9 cellular contexts compared by ENCODE assay signal in the genomic region with DNA sequence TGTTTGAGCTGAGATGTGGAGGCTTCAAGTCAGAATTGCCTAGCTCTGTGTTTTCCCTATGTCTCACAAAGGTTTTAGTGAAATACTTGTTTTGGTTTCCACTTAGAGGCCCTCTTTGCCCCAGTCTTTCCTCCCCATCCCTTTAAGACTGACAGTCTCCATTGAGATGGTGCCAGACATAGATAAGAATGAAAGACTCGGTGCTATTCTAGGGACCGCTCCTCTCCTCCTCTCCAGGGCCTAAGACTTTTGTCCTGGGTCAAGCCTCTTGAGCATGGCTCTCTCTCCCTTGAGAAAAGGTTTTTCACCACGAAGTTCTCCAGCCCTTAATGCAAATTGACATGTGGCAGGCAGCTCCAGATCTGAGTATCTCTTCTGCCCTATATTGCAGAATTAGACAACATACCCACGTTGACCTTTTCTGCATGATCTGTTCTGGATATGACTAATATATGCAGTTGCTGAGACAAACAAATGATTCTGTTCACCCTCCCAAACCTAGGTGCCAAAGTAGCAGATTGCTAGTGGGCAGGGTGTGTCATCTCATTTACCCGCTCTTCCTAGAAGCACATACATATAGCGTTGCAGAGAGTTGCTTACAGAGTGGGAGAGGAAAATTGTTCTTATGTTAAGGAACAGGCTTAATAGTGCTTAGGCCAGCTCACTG. TPM values are rescaled to one million over a fixed set of nuclear protein-coding genes. Genes with fewer than 3 reads are reported as not detected.
DNase-seq lines count a peak whose midpoint lies in the region; ATAC-seq and TF ChIP-seq lines count a peak whose summit lies in the region.
"Had no signal": no experiment of that assay in that cellular context is flagged by ENCODE, and none has a peak within 500 bp of the region (broad histone marks: within the 10 kb centered on the region; RNA-seq: fewer than 3 reads in every experiment).

No MANE protein-coding gene starts in this region.

- H3K27ac ChIP-seq in parathyroid adenoma = peak overlapping the region; percentile 11
- H3K27ac ChIP-seq in CD4-positive, alpha-beta memory T cell (ENCODE audit: low read depth, low read length) = no peak overlapping the region

- no peak overlapping the region for H3K4me3 ChIP-seq in parathyroid adenoma (ENCODE audit: low read depth, low read length)
- H3K4me3 ChIP-seq in CD4-positive, alpha-beta memory T cell (ENCODE audit: low read length in 2 of 2) = no peak overlapping the region

- POLR2A ChIA-PET in activated CD8-positive, alpha-beta T cell treated with anti-CD3 and anti-CD28 coated beads for 36 hours (lab: Charles Lee) = interaction anchor here (0.9 to 1.2 kb wide), 4 partner anchors 12 to 98 kb away, joined by 3 to 4 read pairs (median 4); no protein-coding TSS in a partner anchor
- POLR2A ChIA-PET in activated CD8-positive, alpha-beta T cell treated with anti-CD3 and anti-CD28 coated beads, Interleukin-2, amount 10 ng/mL, durations not matched to agents 7 days and 5 days (lab: Charles Lee) = interaction anchor here (0.9 kb wide), 1 partner anchor 23 kb away, joined by 3 read pairs; no protein-coding TSS in a partner anchor
- POLR2A ChIA-PET in CD4-positive, alpha-beta memory T cell (lab: Charles Lee; ENCODE audit: partially characterized antibody) = interaction anchor here (0.5 kb wide), 1 partner anchor 47 kb away, joined by 3 read pairs; a partner anchor contains a TSS

- peak; percentile 60 for DNase-seq in activated CD8-positive, alpha-beta T cell treated with anti-CD3 and anti-CD28 coated beads for 36 hours
- DNase-seq in activated CD8-positive, alpha-beta T cell treated with anti-CD3 and anti-CD28 coated beads, Interleukin-2, amount 10 ng/mL, durations not matched to agents 7 days and 5 days = no peak
- DNase-seq in NCI-H226 = peak; percentile 40
- DNase-seq in SW 1271 (lab: John Stamatoyannopoulos, UW) = no peak
- no peak for DNase-seq in dermis blood vessel endothelial cell
- no peak for DNase-seq in CD4-positive, alpha-beta memory T cell
- DNase-seq: naive B cell had no signal

- no peaks in the 10 kb centered on the region for H3K79me2 ChIP-seq in parathyroid adenoma

- H3K4me1 ChIP-seq in parathyroid adenoma = peaks cover 10% of the 10 kb centered on the region
- H3K4me1 ChIP-seq in CD4-positive, alpha-beta memory T cell (ENCODE audit: insufficient read depth, low read length) = no peaks in the 10 kb centered on the region

- H2AFZ ChIP-seq in parathyroid adenoma = peak overlapping the region; percentile 61

- no peaks in the 10 kb centered on the region for H3K36me3 ChIP-seq in parathyroid adenoma (ENCODE audit: control insufficient read depth, insufficient read depth, low read length)
- H3K36me3 ChIP-seq in CD4-positive, alpha-beta memory T cell (ENCODE audit: insufficient read depth, low read length) = no peaks in the 10 kb centered on the region

- intact Hi-C loops in activated CD8-positive, alpha-beta T cell treated with anti-CD3 and anti-CD28 coated beads for 36 hours (cut with micrococcal nuclease) = loop anchor here (5.0 kb wide), 1 partner anchor 106 kb away; no protein-coding TSS in a partner anchor
- intact Hi-C loops in CD4-positive, alpha-beta memory T cell (cut with micrococcal nuclease) = no loop called here

- CTCF ChIA-PET in activated CD8-positive, alpha-beta T cell treated with anti-CD3 and anti-CD28 coated beads for 36 hours (lab: Charles Lee) = interaction anchor here (0.6 to 2.9 kb wide), 5 partner anchors 16 to 102 kb away, joined by 3 to 17 read pairs (median 4); no protein-coding TSS in a partner anchor
- CTCF ChIA-PET in activated CD8-positive, alpha-beta T cell treated with anti-CD3 and anti-CD28 coated beads, Interleukin-2, amount 10 ng/mL, durations not matched to agents 7 days and 5 days (lab: Charles Lee) = interaction anchor here (0.8 to 1.6 kb wide), 5 partner anchors 29 to 123 kb away, joined by 3 to 6 read pairs (median 3); no protein-coding TSS in a partner anchor
- CTCF ChIA-PET in CD4-positive, alpha-beta memory T cell (lab: Charles Lee; ENCODE audit: partially characterized antibody) = interaction anchor here (0.6 kb wide), 1 partner anchor 16 kb away, joined by 3 read pairs; no protein-coding TSS in a partner anchor

- H3K4me3 Mint-ChIP-seq in activated CD8-positive, alpha-beta T cell treated with anti-CD3 and anti-CD28 coated beads for 36 hours = peak overlapping the region; percentile 34
- no peak overlapping the region for H3K4me3 Mint-ChIP-seq in activated CD8-positive, alpha-beta T cell treated with anti-CD3 and anti-CD28 coated beads, Interleukin-2, amount 10 ng/mL, durations not matched to agents 7 days and 5 days
- no peak overlapping the region for H3K4me3 Mint-ChIP-seq in CD4-positive, alpha-beta memory T cell
- H3K4me3 Mint-ChIP-seq: naive B cell had no signal

- peak overlapping the region; percentile 91 for H3K27ac Mint-ChIP-seq in activated CD8-positive, alpha-beta T cell treated with anti-CD3 and anti-CD28 coated beads for 36 hours
- H3K27ac Mint-ChIP-seq in activated CD8-positive, alpha-beta T cell treated with anti-CD3 and anti-CD28 coated beads, Interleukin-2, amount 10 ng/mL, durations not matched to agents 7 days and 5 days = no peak overlapping the region
- peak overlapping the region in 1 of 7 donors; percentile 38 for H3K27ac Mint-ChIP-seq in CD4-positive, alpha-beta memory T cell
- H3K27ac Mint-ChIP-seq: naive B cell had no signal

- H3K27me3 ChIP-seq in parathyroid adenoma (ENCODE audit: control insufficient read depth, insufficient read depth, low read length) = no peaks in the 10 kb centered on the region
- no peaks in the 10 kb centered on the region for H3K27me3 ChIP-seq in CD4-positive, alpha-beta memory T cell (ENCODE audit: insufficient read depth, low read length)

- H3K9me3 Mint-ChIP-seq in activated CD8-positive, alpha-beta T cell treated with anti-CD3 and anti-CD28 coated beads for 36 hours = no peaks in the 10 kb centered on the region
- no peaks in the 10 kb centered on the region for H3K9me3 Mint-ChIP-seq in activated CD8-positive, alpha-beta T cell treated with anti-CD3 and anti-CD28 coated beads, Interleukin-2, amount 10 ng/mL, durations not matched to agents 7 days and 5 days (ENCODE audit: insufficient read depth)
- H3K9me3 Mint-ChIP-seq in CD4-positive, alpha-beta memory T cell = no peaks in the 10 kb centered on the region

- H3K4me2 ChIP-seq in parathyroid adenoma (ENCODE audit: low read length) = no peak overlapping the region

- no peaks in the 10 kb centered on the region for H3K36me3 Mint-ChIP-seq in activated CD8-positive, alpha-beta T cell treated with anti-CD3 and anti-CD28 coated beads for 36 hours (ENCODE audit: low read depth)
- H3K36me3 Mint-ChIP-seq in activated CD8-positive, alpha-beta T cell treated with anti-CD3 and anti-CD28 coated beads, Interleukin-2, amount 10 ng/mL, durations not matched to agents 7 days and 5 days (ENCODE audit: low read depth) = no peaks in the 10 kb centered on the region
- no peaks in the 10 kb centered on the region for H3K36me3 Mint-ChIP-seq in CD4-positive, alpha-beta memory T cell
- H3K36me3 Mint-ChIP-seq: naive B cell had no signal

- no peaks in the 10 kb centered on the region for H3K9me3 ChIP-seq in parathyroid adenoma (ENCODE audit: control insufficient read depth, low read length)
- no peaks in the 10 kb centered on the region for H3K9me3 ChIP-seq in CD4-positive, alpha-beta memory T cell (ENCODE audit: control insufficient read depth in 1 of 2, low read length in 2 of 2)

- ATAC-seq in activated CD8-positive, alpha-beta T cell treated with anti-CD3 and anti-CD28 coated beads for 36 hours = peak; percentile 92
- no peak for ATAC-seq in activated CD8-positive, alpha-beta T cell treated with anti-CD3 and anti-CD28 coated beads, Interleukin-2, amount 10 ng/mL, durations not matched to agents 7 days and 5 days
- peak; percentile 96 for ATAC-seq in HG02571 (IDR thresholded peaks at IDR 0.05; ENCODE audit: unreplicated experiment)

- TF ChIP-seq CTCF in activated CD8-positive, alpha-beta T cell treated with anti-CD3 and anti-CD28 coated beads for 36 hours (IDR thresholded peaks at IDR 0.05) = no peak
- no peak for TF ChIP-seq CTCF in parathyroid adenoma (IDR thresholded peaks at IDR 0.05)

- H3K27me3 Mint-ChIP-seq in activated CD8-positive, alpha-beta T cell treated with anti-CD3 and anti-CD28 coated beads for 36 hours = no peaks in the 10 kb centered on the region
- peaks cover 3% of the 10 kb centered on the region for H3K27me3 Mint-ChIP-seq in activated CD8-positive, alpha-beta T cell treated with anti-CD3 and anti-CD28 coated beads, Interleukin-2, amount 10 ng/mL, durations not matched to agents 7 days and 5 days (ENCODE audit: low read depth)
- peaks cover 0 to 3% of the 10 kb centered on the region in 2 donors for H3K27me3 Mint-ChIP-seq in CD4-positive, alpha-beta memory T cell
- H3K27me3 Mint-ChIP-seq: naive B cell had no signal

- no peak overlapping the region for H3K9ac ChIP-seq in parathyroid adenoma

- H3K4me1 Mint-ChIP-seq in activated CD8-positive, alpha-beta T cell treated with anti-CD3 and anti-CD28 coated beads for 36 hours (ENCODE audit: low read depth) = peaks cover 21% of the 10 kb centered on the region
- H3K4me1 Mint-ChIP-seq in activated CD8-positive, alpha-beta T cell treated with anti-CD3 and anti-CD28 coated beads, Interleukin-2, amount 10 ng/mL, durations not matched to agents 7 days and 5 days (ENCODE audit: low read depth) = no peaks in the 10 kb centered on the region
- H3K4me1 Mint-ChIP-seq in CD4-positive, alpha-beta memory T cell = peaks cover 0 to 5% (median 0%) of the 10 kb centered on the region in 4 donors
- H3K4me1 Mint-ChIP-seq: naive B cell had no signal

RNA-seq across cellular contexts. Expression of a gene that starts 47.5 kb away (rescaled TPM):
- 10 to 100 TPM; 43.8 to 44.6 TPM for total RNA-seq in activated CD8-positive, alpha-beta T cell treated with anti-CD3 and anti-CD28 coated beads for 36 hours
- 10 to 100 TPM; 46.5 to 54.6 TPM for total RNA-seq in activated CD8-positive, alpha-beta T cell treated with anti-CD3 and anti-CD28 coated beads, Interleukin-2, amount 10 ng/mL, durations not matched to agents 7 days and 5 days
- total RNA-seq in dermis blood vessel endothelial cell = 125 and 137 TPM in 2 replicates
- 10 to 100 TPM; 24.8 to 30.9 TPM for total RNA-seq in CD4-positive, alpha-beta memory T cell
- 10 to 100 TPM; 25.2 to 26.5 TPM for polyA plus RNA-seq in CD4-positive, alpha-beta memory T cell

Comparison
In these comparisons a context has a peak if more than half of its experiments do, and no peak if none do; other contexts are left out.
1. DNase-seq: peak in activated CD8-positive, alpha-beta T cell treated with anti-CD3 and anti-CD28 coated beads for 36 hours (single experiment) and NCI-H226 (single experiment); none in activated CD8-positive, alpha-beta T cell treated with anti-CD3 and anti-CD28 coated beads, Interleukin-2, amount 10 ng/mL, durations not matched to agents 7 days and 5 days (single experiment), SW 1271 (0 of 2), dermis blood vessel endothelial cell (single experiment) and CD4-positive, alpha-beta memory T cell (0 of 5).